In genomic region chr9:127450170-127450830, GRCh38 we compare ENCODE assay signal across 1 cellular context.
A peak's percentile ranks its signal among the peaks of the same experiment; 100 is the strongest.
TF ChIP-seq lines count a peak whose summit lies in the region.

No MANE protein-coding gene starts in this region.

TF ChIP-seq in HepG2, 621 proteins besides CTCF, POLR2A, EP300 and RAD21:
- TF ChIP-seq SIN3A (IDR thresholded peaks at IDR 0.05; ENCODE audit: borderline replicate concordance, low read depth, low read length) (0 out of 2 replicates have a peak, but pooled peaks have one; percentile 46), ZNF260 (CRISPR knock-in tag; IDR thresholded peaks at IDR 0.05; ENCODE audit: borderline replicate concordance, low read depth) (no peak), ISL2 (CRISPR knock-in tag; IDR thresholded peaks at IDR 0.05) (0 out of 2 replicates have a peak, but pooled peaks have one; percentile 17), ZNF232 (CRISPR knock-in tag; IDR thresholded peaks at IDR 0.05; ENCODE audit: borderline replicate concordance) (0 out of 2 replicates have a peak, but pooled peaks have one; percentile 36), HBP1 (CRISPR knock-in tag; IDR thresholded peaks at IDR 0.05; ENCODE audit: low read depth) (0 out of 2 replicates have a peak, but pooled peaks have one; percentile 10), NFKB2 (CRISPR knock-in tag; IDR thresholded peaks at IDR 0.05; ENCODE audit: borderline replicate concordance) (0 out of 2 replicates have a peak, but pooled peaks have one; percentile 6), POLR2G (IDR thresholded peaks at IDR 0.05; ENCODE audit: low read depth, low read length) (0 out of 2 replicates have a peak, but pooled peaks have one; percentile 13), ZNF451 (CRISPR knock-in tag; IDR thresholded peaks at IDR 0.05) (no peak), ZNF766 (CRISPR knock-in tag; IDR thresholded peaks at IDR 0.05; ENCODE audit: borderline replicate concordance) (peak; percentile 22; the same call in 1 of the 2 replicates), ZNF510 (CRISPR knock-in tag; IDR thresholded peaks at IDR 0.05; ENCODE audit: low read depth) (no peak), NAIF1 (CRISPR knock-in tag; IDR thresholded peaks at IDR 0.05; ENCODE audit: borderline replicate concordance) (0 out of 2 replicates have a peak, but pooled peaks have one; percentile 33), ZNF570 (CRISPR knock-in tag; IDR thresholded peaks at IDR 0.05; ENCODE audit: borderline replicate concordance) (no peak), MLLT10 (CRISPR knock-in tag; IDR thresholded peaks at IDR 0.05) (0 out of 2 replicates have a peak, but pooled peaks have one; percentile 33), SSRP1 (CRISPR knock-in tag; IDR thresholded peaks at IDR 0.05) (0 out of 2 replicates have a peak, but pooled peaks have one; percentile 8), BCL6 (CRISPR knock-in tag; IDR thresholded peaks at IDR 0.05) (no peak), ZNF180 (CRISPR knock-in tag; IDR thresholded peaks at IDR 0.05; ENCODE audit: borderline replicate concordance, low read depth) (0 out of 2 replicates have a peak, but pooled peaks have one; percentile 28)
- TF ChIP-seq, protein P1, sequence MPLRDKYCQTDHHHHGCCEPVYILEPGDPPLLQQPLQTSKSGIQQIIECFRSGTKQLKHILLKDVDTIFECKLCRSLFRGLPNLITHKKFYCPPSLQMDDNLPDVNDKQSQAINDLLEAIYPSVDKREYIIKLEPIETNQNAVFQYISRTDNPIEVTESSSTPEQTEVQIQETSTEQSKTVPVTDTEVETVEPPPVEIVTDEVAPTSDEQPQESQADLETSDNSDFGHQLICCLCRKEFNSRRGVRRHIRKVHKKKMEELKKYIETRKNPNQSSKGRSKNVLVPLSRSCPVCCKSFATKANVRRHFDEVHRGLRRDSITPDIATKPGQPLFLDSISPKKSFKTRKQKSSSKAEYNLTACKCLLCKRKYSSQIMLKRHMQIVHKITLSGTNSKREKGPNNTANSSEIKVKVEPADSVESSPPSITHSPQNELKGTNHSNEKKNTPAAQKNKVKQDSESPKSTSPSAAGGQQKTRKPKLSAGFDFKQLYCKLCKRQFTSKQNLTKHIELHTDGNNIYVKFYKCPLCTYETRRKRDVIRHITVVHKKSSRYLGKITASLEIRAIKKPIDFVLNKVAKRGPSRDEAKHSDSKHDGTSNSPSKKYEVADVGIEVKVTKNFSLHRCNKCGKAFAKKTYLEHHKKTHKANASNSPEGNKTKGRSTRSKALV (CRISPR knock-in tag; IDR thresholded peaks at IDR 0.05): 0 out of 2 replicates have a peak, but pooled peaks have one; percentile 9
TF ChIP-seq in HepG2: peak in this region for 12.
